In the genomic region with DNA sequence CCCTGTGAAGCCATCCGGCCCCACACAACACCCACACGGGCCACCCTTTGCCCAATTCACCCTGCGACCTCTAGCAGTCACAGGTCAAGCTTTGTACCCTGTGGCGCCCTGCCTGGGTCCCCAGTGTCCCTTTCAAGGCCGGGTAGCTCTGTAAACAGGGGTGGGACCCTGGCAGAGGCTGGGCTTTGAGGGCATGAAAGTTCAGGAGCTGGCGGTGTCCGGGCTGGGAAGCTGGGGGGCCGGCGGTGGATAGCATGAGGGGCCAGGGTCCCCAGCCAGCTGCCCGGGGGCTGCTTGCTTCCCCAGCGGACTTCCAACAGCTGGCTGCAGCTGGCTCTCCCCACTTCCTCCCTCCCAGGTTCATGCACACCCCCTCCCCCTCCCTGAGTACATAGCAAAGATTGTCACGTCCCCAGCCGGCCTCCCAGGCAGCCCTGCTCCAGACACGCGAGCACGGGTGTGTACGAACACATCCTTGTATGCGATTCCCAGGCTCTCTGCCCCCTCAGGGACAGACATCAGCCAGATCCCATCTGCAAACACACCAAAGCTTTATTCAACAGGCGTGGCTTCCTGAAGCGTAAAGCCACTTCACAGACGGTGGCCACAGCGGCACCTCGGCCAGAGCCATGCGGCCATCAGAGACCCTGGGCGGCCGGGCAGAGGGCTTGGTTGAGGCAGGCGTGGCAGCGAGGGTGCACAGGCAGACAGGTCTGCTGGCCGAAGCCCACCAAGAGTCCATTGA, we compare ENCODE assay signal across 1 cellular context.
TF ChIP-seq lines count a peak whose summit lies in the region.

No MANE protein-coding gene starts in this region.

TF ChIP-seq in GM12878, 131 proteins besides CTCF, POLR2A, EP300 and RAD21:
- TF ChIP-seq IKZF1 (conservative IDR thresholded peaks at IDR 0.05) (no peak), SREBF2 (IDR thresholded peaks at IDR 0.05; ENCODE audit: low read length) (no peak), TARDBP (IDR thresholded peaks at IDR 0.05; ENCODE audit: borderline replicate concordance) (no peak), FOS (IDR thresholded peaks at IDR 0.05; ENCODE audit: borderline replicate concordance, extremely low read depth, insufficient read length) (no peak), SPI1 (IDR thresholded peaks at IDR 0.05; ENCODE audit: borderline replicate concordance, insufficient read depth, low read depth, low read length) (0 out of 2 replicates have a peak, but pooled peaks have one; percentile 7), MYB (IDR thresholded peaks at IDR 0.05; ENCODE audit: borderline replicate concordance, low read depth, low read length) (no peak), ZSCAN29 (IDR thresholded peaks at IDR 0.05) (no peak), NRF1 (conservative IDR thresholded peaks at IDR 0.05; ENCODE audit: low read depth, low read length) (no peak), NR2F1 (conservative IDR thresholded peaks at IDR 0.05) (no peak), MEF2A (IDR thresholded peaks at IDR 0.05; ENCODE audit: insufficient read depth, low read depth, low read length) (no peak), IKZF2 (IDR thresholded peaks at IDR 0.05) (no peak), HCFC1 (IDR thresholded peaks at IDR 0.05; ENCODE audit: low read length) (no peak), STAT1 (conservative IDR thresholded peaks at IDR 0.05) (no peak), TCF12 (IDR thresholded peaks at IDR 0.05; ENCODE audit: low read depth, low read length) (peak; percentile 40; the same call in 1 of the 2 replicates), TCF3 (IDR thresholded peaks at IDR 0.05; ENCODE audit: borderline replicate concordance, insufficient read depth, low read depth, low read length) (peak; percentile 42; the same call in 1 of the 2 replicates), ZNF24 (IDR thresholded peaks at IDR 0.05) (no peak), ZBED1 (IDR thresholded peaks at IDR 0.05; ENCODE audit: borderline replicate concordance) (no peak)
- TF ChIP-seq, protein P1, sequence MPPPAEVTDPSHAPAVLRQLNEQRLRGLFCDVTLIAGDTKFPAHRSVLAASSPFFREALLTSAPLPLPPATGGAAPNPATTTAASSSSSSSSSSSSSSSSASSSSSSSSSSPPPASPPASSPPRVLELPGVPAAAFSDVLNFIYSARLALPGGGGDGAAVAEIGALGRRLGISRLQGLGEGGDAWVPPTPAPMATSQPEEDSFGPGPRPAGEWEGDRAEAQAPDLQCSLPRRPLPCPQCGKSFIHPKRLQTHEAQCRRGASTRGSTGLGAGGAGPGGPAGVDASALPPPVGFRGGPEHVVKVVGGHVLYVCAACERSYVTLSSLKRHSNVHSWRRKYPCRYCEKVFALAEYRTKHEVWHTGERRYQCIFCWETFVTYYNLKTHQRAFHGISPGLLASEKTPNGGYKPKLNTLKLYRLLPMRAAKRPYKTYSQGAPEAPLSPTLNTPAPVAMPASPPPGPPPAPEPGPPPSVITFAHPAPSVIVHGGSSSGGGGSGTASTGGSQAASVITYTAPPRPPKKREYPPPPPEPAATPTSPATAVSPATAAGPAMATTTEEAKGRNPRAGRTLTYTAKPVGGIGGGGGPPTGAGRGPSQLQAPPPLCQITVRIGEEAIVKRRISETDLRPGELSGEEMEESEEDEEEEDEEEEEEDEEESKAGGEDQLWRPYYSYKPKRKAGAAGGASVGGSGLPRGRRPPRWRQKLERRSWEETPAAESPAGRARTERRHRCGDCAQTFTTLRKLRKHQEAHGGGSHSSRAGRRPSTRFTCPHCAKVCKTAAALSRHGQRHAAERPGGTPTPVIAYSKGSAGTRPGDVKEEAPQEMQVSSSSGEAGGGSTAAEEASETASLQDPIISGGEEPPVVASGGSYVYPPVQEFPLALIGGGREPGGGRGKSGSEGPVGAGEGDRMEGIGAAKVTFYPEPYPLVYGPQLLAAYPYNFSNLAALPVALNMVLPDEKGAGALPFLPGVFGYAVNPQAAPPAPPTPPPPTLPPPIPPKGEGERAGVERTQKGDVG (CRISPR knock-in tag; IDR thresholded peaks at IDR 0.05), result no peak
- TF ChIP-seq, protein P2, sequence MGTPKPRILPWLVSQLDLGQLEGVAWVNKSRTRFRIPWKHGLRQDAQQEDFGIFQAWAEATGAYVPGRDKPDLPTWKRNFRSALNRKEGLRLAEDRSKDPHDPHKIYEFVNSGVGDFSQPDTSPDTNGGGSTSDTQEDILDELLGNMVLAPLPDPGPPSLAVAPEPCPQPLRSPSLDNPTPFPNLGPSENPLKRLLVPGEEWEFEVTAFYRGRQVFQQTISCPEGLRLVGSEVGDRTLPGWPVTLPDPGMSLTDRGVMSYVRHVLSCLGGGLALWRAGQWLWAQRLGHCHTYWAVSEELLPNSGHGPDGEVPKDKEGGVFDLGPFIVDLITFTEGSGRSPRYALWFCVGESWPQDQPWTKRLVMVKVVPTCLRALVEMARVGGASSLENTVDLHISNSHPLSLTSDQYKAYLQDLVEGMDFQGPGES (IDR thresholded peaks at IDR 0.05), result no peak
- TF ChIP-seq, protein P3, sequence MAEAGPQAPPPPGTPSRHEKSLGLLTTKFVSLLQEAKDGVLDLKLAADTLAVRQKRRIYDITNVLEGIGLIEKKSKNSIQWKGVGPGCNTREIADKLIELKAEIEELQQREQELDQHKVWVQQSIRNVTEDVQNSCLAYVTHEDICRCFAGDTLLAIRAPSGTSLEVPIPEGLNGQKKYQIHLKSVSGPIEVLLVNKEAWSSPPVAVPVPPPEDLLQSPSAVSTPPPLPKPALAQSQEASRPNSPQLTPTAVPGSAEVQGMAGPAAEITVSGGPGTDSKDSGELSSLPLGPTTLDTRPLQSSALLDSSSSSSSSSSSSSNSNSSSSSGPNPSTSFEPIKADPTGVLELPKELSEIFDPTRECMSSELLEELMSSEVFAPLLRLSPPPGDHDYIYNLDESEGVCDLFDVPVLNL (IDR thresholded peaks at IDR 0.05; ENCODE audit: low read depth, low read length), result no peak
- TF ChIP-seq, protein P4, sequence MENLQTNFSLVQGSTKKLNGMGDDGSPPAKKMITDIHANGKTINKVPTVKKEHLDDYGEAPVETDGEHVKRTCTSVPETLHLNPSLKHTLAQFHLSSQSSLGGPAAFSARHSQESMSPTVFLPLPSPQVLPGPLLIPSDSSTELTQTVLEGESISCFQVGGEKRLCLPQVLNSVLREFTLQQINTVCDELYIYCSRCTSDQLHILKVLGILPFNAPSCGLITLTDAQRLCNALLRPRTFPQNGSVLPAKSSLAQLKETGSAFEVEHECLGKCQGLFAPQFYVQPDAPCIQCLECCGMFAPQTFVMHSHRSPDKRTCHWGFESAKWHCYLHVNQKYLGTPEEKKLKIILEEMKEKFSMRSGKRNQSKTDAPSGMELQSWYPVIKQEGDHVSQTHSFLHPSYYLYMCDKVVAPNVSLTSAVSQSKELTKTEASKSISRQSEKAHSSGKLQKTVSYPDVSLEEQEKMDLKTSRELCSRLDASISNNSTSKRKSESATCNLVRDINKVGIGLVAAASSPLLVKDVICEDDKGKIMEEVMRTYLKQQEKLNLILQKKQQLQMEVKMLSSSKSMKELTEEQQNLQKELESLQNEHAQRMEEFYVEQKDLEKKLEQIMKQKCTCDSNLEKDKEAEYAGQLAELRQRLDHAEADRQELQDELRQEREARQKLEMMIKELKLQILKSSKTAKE (IDR thresholded peaks at IDR 0.05; ENCODE audit: low read depth, poor library complexity, severe bottlenecking), result no peak
- TF ChIP-seq, protein P5, sequence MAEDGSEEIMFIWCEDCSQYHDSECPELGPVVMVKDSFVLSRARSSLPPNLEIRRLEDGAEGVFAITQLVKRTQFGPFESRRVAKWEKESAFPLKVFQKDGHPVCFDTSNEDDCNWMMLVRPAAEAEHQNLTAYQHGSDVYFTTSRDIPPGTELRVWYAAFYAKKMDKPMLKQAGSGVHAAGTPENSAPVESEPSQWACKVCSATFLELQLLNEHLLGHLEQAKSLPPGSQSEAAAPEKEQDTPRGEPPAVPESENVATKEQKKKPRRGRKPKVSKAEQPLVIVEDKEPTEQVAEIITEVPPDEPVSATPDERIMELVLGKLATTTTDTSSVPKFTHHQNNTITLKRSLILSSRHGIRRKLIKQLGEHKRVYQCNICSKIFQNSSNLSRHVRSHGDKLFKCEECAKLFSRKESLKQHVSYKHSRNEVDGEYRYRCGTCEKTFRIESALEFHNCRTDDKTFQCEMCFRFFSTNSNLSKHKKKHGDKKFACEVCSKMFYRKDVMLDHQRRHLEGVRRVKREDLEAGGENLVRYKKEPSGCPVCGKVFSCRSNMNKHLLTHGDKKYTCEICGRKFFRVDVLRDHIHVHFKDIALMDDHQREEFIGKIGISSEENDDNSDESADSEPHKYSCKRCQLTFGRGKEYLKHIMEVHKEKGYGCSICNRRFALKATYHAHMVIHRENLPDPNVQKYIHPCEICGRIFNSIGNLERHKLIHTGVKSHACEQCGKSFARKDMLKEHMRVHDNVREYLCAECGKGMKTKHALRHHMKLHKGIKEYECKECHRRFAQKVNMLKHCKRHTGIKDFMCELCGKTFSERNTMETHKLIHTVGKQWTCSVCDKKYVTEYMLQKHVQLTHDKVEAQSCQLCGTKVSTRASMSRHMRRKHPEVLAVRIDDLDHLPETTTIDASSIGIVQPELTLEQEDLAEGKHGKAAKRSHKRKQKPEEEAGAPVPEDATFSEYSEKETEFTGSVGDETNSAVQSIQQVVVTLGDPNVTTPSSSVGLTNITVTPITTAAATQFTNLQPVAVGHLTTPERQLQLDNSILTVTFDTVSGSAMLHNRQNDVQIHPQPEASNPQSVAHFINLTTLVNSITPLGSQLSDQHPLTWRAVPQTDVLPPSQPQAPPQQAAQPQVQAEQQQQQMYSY (CRISPR knock-in tag; IDR thresholded peaks at IDR 0.05), result no peak
- TF ChIP-seq, protein P6, sequence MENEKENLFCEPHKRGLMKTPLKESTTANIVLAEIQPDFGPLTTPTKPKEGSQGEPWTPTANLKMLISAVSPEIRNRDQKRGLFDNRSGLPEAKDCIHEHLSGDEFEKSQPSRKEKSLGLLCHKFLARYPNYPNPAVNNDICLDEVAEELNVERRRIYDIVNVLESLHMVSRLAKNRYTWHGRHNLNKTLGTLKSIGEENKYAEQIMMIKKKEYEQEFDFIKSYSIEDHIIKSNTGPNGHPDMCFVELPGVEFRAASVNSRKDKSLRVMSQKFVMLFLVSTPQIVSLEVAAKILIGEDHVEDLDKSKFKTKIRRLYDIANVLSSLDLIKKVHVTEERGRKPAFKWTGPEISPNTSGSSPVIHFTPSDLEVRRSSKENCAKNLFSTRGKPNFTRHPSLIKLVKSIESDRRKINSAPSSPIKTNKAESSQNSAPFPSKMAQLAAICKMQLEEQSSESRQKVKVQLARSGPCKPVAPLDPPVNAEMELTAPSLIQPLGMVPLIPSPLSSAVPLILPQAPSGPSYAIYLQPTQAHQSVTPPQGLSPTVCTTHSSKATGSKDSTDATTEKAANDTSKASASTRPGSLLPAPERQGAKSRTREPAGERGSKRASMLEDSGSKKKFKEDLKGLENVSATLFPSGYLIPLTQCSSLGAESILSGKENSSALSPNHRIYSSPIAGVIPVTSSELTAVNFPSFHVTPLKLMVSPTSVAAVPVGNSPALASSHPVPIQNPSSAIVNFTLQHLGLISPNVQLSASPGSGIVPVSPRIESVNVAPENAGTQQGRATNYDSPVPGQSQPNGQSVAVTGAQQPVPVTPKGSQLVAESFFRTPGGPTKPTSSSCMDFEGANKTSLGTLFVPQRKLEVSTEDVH (IDR thresholded peaks at IDR 0.05; ENCODE audit: low read depth, partially characterized antibody), result no peak
- TF ChIP-seq, protein P7, sequence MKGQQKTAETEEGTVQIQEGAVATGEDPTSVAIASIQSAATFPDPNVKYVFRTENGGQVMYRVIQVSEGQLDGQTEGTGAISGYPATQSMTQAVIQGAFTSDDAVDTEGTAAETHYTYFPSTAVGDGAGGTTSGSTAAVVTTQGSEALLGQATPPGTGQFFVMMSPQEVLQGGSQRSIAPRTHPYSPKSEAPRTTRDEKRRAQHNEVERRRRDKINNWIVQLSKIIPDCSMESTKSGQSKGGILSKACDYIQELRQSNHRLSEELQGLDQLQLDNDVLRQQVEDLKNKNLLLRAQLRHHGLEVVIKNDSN (IDR thresholded peaks at IDR 0.05; ENCODE audit: borderline replicate concordance, extremely low read length, insufficient read depth, low read depth, low read length), result no peak
